16 cellular contexts compared by ENCODE assay signal in the genomic region with DNA sequence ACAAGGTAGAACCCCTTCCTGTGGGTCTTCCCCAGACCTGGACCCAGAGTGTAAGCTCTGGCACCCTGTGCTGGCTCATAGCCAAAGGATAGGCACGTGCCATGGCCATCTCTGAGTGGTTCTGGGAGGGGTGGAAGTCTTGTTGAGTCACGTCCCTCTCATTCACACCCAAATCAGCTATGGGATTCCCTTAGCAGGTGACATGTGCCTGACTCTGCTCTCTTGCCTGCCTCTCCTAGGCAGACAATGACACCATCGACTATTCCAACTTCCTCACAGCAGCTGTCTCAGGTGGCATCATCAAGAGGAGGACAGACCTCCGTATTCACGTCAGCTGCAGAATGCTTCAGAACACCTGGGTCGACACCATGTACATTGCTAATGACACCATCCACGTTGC. TPM values are rescaled to one million over a fixed set of nuclear protein-coding genes. Genes with fewer than 3 reads are reported as not detected.
"Had no signal": no experiment of that assay in that cellular context is flagged by ENCODE, and none has a peak within 500 bp of the region (broad histone marks: within the 10 kb centered on the region; RNA-seq: fewer than 3 reads in every experiment).

No MANE protein-coding gene starts in this region.

- H3K36me3 ChIP-seq: esophagus squamous epithelium, left lung had no signal

- H3K27ac ChIP-seq: coronary artery, esophagus squamous epithelium, left lung, skin epidermis, VCaP had no signal

- ATAC-seq: activated naive CD4-positive, alpha-beta T cell treated with anti-CD3 and anti-CD28 coated beads, Interleukin-2, amount 50 U/mL, for 72 hours; left lung had no signal

- DNase-seq: activated CD4-positive, alpha-beta T cell treated with anti-CD3 and anti-CD28 coated beads, Interleukin-2, amount 50 U/mL, for 48 hours; activated T-cell treated with anti-CD3 and anti-CD28 coated beads, Interleukin-2, amount 50 U/mL, for 1 hour; esophagus squamous epithelium; hippocampal formation; left lung; occipital lobe; stimulated activated CD4-positive, alpha-beta T cell treated with anti-CD3 and anti-CD28 coated beads, Interleukin-4, amount 100 ng/mL, for 4 hours; stimulated activated CD8-positive, alpha-beta memory T cell treated with anti-CD3 and anti-CD28 coated beads, Interleukin-4, amount 100 ng/mL, for 48 hours; stimulated activated naive CD4-positive, alpha-beta T cell treated with Interleukin-2 at 50 U/mL for 16 hours; substantia nigra; trophoblast cell had no signal

- H3K9me3 ChIP-seq: esophagus squamous epithelium, left lung had no signal

- H3K4me1 ChIP-seq: esophagus squamous epithelium, left lung had no signal

- H3K27me3 ChIP-seq: esophagus squamous epithelium, left lung had no signal

- FAIRE-seq: keratinocyte had no signal

- H3K4me3 ChIP-seq: coronary artery, esophagus squamous epithelium, left lung, skin epidermis had no signal

RNA-seq across cellular contexts. Expression of gene C10orf120, which starts 59.8 kb away (rescaled TPM):
- polyA plus RNA-seq: keratinocyte had no signal
